In the genomic region with DNA sequence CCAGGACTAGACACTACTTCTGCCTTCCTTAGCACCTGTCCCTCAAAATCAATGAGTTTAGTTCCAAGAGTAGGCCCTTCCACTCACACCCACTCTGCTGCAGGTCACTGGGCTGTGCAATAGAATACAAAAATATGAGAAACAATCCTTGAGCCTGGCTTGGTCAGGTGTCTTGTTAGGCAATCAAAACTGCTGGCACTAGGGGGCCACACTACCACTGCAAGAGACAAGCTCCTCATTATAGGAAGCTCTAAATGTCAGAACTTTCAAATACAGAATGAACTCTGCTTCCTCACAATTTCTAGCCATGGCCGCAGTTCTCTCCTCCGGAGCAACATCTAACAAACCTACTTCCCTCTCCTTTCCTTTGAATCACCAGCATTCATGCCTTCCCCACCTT, we compare ENCODE assay signal across 1 cellular context.
TF ChIP-seq lines count a peak whose summit lies in the region.

No MANE protein-coding gene starts in this region.

TF ChIP-seq in HepG2, 621 proteins besides CTCF, POLR2A, EP300 and RAD21:
- TF ChIP-seq STAG1 (CRISPR knock-in tag; IDR thresholded peaks at IDR 0.05): peak; percentile 64
- TF ChIP-seq CEBPG (CRISPR knock-in tag; IDR thresholded peaks at IDR 0.05): peak; percentile 60
- TF ChIP-seq SMC3 (IDR thresholded peaks at IDR 0.05; ENCODE audit: low read length): 0 out of 2 replicates have a peak, but pooled peaks have one; percentile 31
